1 cellular context compared by ENCODE assay signal in the genomic region with DNA sequence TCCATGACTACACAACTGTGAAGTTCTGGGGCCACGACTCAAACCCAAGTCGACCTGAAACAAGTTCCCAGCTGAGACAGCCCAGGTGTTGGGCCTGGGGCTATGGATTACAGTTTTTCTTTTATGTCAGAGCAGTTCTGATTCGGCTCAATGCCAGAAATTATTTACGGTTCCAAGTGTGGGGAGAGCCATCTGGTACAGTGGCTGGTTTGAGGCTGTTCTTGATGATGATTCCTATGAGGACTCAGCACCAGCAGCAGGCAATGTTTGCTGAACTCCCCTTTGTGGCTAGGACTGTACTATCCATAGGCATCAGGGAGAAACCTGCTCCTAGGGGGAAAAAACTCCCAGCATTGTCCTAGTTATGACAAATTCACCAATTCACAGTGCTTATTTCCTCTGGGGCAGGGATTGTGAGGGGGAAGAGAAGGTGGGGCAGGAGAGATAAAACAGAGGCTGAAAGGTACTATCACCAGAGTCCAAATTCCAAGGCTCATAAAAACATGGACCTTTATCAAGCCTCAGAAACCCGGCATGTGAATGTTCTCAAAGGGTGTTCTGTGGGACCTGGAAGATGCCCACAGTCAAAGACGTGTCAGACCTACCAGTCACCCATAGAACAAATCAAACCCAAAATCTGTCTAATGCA.
TF ChIP-seq lines count a peak whose summit lies in the region.

No MANE protein-coding gene starts in this region.

TF ChIP-seq in HepG2, 621 proteins besides CTCF, POLR2A, EP300 and RAD21 (continued from another document):
- TF ChIP-seq ZNF329 (CRISPR knock-in tag; IDR thresholded peaks at IDR 0.05; ENCODE audit: low read depth) (no peak), ZNF619 (CRISPR knock-in tag; IDR thresholded peaks at IDR 0.05) (0 out of 2 replicates have a peak, but pooled peaks have one; percentile 2), ELF4 (CRISPR knock-in tag; IDR thresholded peaks at IDR 0.05; ENCODE audit: borderline replicate concordance) (no peak), ISL2 (CRISPR knock-in tag; IDR thresholded peaks at IDR 0.05) (peak; percentile 22; the same call in 1 of the 2 replicates), MTF1 (CRISPR knock-in tag; IDR thresholded peaks at IDR 0.05) (no peak), ZNF558 (CRISPR knock-in tag; IDR thresholded peaks at IDR 0.05; ENCODE audit: borderline replicate concordance) (0 out of 2 replicates have a peak, but pooled peaks have one; percentile 21), HNF4A (CRISPR knock-in tag; IDR thresholded peaks at IDR 0.05) (peak; percentile 66), GFI1 (CRISPR knock-in tag; IDR thresholded peaks at IDR 0.05; ENCODE audit: borderline replicate concordance) (peak; percentile 17; the same call in 1 of the 2 replicates), NFE2L2 (IDR thresholded peaks at IDR 0.05; ENCODE audit: low read length) (no peak), ADNP (CRISPR knock-in tag; IDR thresholded peaks at IDR 0.05) (no peak), YY1 (IDR thresholded peaks at IDR 0.05; ENCODE audit: insufficient read depth, insufficient replicate concordance, low read depth, low read length) (no peak), POLR2G (IDR thresholded peaks at IDR 0.05; ENCODE audit: low read depth, low read length) (no peak), HHEX (CRISPR knock-in tag; IDR thresholded peaks at IDR 0.05) (no peak), HMG20B (CRISPR knock-in tag; conservative IDR thresholded peaks at IDR 0.05) (no peak)
- TF ChIP-seq, protein P1, sequence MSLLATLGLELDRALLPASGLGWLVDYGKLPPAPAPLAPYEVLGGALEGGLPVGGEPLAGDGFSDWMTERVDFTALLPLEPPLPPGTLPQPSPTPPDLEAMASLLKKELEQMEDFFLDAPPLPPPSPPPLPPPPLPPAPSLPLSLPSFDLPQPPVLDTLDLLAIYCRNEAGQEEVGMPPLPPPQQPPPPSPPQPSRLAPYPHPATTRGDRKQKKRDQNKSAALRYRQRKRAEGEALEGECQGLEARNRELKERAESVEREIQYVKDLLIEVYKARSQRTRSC (CRISPR knock-in tag; IDR thresholded peaks at IDR 0.05; ENCODE audit: low read depth): no peak
- TF ChIP-seq, protein P2, sequence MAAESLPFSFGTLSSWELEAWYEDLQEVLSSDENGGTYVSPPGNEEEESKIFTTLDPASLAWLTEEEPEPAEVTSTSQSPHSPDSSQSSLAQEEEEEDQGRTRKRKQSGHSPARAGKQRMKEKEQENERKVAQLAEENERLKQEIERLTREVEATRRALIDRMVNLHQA (CRISPR knock-in tag; IDR thresholded peaks at IDR 0.05): no peak
- TF ChIP-seq, protein P3, sequence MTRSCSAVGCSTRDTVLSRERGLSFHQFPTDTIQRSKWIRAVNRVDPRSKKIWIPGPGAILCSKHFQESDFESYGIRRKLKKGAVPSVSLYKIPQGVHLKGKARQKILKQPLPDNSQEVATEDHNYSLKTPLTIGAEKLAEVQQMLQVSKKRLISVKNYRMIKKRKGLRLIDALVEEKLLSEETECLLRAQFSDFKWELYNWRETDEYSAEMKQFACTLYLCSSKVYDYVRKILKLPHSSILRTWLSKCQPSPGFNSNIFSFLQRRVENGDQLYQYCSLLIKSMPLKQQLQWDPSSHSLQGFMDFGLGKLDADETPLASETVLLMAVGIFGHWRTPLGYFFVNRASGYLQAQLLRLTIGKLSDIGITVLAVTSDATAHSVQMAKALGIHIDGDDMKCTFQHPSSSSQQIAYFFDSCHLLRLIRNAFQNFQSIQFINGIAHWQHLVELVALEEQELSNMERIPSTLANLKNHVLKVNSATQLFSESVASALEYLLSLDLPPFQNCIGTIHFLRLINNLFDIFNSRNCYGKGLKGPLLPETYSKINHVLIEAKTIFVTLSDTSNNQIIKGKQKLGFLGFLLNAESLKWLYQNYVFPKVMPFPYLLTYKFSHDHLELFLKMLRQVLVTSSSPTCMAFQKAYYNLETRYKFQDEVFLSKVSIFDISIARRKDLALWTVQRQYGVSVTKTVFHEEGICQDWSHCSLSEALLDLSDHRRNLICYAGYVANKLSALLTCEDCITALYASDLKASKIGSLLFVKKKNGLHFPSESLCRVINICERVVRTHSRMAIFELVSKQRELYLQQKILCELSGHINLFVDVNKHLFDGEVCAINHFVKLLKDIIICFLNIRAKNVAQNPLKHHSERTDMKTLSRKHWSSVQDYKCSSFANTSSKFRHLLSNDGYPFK (CRISPR knock-in tag; IDR thresholded peaks at IDR 0.05; ENCODE audit: borderline replicate concordance): no peak
- TF ChIP-seq, protein P4, sequence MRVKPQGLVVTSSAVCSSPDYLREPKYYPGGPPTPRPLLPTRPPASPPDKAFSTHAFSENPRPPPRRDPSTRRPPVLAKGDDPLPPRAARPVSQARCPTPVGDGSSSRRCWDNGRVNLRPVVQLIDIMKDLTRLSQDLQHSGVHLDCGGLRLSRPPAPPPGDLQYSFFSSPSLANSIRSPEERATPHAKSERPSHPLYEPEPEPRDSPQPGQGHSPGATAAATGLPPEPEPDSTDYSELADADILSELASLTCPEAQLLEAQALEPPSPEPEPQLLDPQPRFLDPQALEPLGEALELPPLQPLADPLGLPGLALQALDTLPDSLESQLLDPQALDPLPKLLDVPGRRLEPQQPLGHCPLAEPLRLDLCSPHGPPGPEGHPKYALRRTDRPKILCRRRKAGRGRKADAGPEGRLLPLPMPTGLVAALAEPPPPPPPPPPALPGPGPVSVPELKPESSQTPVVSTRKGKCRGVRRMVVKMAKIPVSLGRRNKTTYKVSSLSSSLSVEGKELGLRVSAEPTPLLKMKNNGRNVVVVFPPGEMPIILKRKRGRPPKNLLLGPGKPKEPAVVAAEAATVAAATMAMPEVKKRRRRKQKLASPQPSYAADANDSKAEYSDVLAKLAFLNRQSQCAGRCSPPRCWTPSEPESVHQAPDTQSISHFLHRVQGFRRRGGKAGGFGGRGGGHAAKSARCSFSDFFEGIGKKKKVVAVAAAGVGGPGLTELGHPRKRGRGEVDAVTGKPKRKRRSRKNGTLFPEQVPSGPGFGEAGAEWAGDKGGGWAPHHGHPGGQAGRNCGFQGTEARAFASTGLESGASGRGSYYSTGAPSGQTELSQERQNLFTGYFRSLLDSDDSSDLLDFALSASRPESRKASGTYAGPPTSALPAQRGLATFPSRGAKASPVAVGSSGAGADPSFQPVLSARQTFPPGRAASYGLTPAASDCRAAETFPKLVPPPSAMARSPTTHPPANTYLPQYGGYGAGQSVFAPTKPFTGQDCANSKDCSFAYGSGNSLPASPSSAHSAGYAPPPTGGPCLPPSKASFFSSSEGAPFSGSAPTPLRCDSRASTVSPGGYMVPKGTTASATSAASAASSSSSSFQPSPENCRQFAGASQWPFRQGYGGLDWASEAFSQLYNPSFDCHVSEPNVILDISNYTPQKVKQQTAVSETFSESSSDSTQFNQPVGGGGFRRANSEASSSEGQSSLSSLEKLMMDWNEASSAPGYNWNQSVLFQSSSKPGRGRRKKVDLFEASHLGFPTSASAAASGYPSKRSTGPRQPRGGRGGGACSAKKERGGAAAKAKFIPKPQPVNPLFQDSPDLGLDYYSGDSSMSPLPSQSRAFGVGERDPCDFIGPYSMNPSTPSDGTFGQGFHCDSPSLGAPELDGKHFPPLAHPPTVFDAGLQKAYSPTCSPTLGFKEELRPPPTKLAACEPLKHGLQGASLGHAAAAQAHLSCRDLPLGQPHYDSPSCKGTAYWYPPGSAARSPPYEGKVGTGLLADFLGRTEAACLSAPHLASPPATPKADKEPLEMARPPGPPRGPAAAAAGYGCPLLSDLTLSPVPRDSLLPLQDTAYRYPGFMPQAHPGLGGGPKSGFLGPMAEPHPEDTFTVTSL (CRISPR knock-in tag; IDR thresholded peaks at IDR 0.05; ENCODE audit: borderline replicate concordance): no peak
- TF ChIP-seq, protein P5, sequence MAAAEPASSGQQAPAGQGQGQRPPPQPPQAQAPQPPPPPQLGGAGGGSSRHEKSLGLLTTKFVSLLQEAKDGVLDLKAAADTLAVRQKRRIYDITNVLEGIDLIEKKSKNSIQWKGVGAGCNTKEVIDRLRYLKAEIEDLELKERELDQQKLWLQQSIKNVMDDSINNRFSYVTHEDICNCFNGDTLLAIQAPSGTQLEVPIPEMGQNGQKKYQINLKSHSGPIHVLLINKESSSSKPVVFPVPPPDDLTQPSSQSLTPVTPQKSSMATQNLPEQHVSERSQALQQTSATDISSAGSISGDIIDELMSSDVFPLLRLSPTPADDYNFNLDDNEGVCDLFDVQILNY (CRISPR knock-in tag; conservative IDR thresholded peaks at IDR 0.05): no peak
